Comparison of ENCODE assay signal across 21 cellular contexts in the genomic region with DNA sequence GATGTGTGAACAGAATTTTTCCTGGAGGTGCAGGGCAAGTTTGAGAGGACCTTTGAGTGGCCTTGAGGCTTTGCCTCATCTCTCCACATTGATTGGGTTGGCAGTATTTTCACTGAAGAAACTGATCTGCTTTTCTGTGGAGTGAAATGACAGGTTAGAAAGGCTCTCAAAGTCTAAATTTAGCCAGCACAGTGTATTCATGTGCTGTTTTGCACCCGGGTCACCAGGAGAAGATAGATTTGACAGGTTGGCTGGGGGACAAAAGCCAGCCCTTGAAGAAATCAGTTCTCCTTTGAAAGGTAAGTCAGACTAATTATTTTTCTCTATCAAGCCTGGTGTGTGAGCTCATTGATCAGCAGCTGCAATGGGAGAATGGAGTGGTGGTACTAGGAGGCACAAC.
"Had no signal": no experiment of that assay in that cellular context is flagged by ENCODE, and none has a peak within 500 bp of the region (broad histone marks: within the 10 kb centered on the region; RNA-seq: fewer than 3 reads in every experiment).

No MANE protein-coding gene starts in this region.

- H3K4me1 ChIP-seq: parathyroid adenoma, vagina had no signal

- H3K4me3 ChIP-seq: mucosa of descending colon, sigmoid colon, smooth muscle cell, stomach, suprapubic skin, transverse colon, vagina had no signal

- H3K36me3 ChIP-seq: suprapubic skin, transverse colon, vagina had no signal

- H3K79me2 ChIP-seq: parathyroid adenoma had no signal

- H3K27me3 ChIP-seq: sigmoid colon, stomach, suprapubic skin, transverse colon, vagina had no signal

- H3K9ac ChIP-seq: parathyroid adenoma had no signal

- DNase-seq: activated CD4-positive, alpha-beta T cell treated with anti-CD3 and anti-CD28 coated beads, Interleukin-2, amount 50 U/mL, for 4 hours; activated naive CD4-positive, alpha-beta T cell treated with Interleukin-2 at 50 U/mL for 16 hours; activated naive CD8-positive, alpha-beta T cell treated with anti-CD3 and anti-CD28 coated beads for 36 hours; activated T-cell treated with anti-CD3 and anti-CD28 coated beads, Interleukin-2, amount 50 U/mL, for 48 hours; effector memory CD4-positive, alpha-beta T cell; foreskin melanocyte; glutamatergic neuron; hypothalamus; mucosa of descending colon; nephron progenitor cell; sigmoid colon; stimulated activated CD4-positive, alpha-beta T cell treated with anti-CD3 and anti-CD28 coated beads, Interleukin-15, amount 100 ng/mL, for 24 hours; stomach; T-helper 9 cell; transverse colon had no signal

- H2AFZ ChIP-seq: parathyroid adenoma had no signal

- H3K27ac ChIP-seq: parathyroid adenoma, stomach, suprapubic skin, transverse colon, vagina had no signal

- H3K4me2 ChIP-seq: smooth muscle cell had no signal

- ATAC-seq: mucosa of descending colon; stimulated activated memory B cell treated with anti-CD40 and anti-IgM and Interleukin-4, amounts not matched to agents 10 μg/mL and 1 μg/mL and 100 μg/mL, for 72 hours; WTC11 had no signal

- H3K9me3 ChIP-seq: mucosa of descending colon, sigmoid colon, stomach, suprapubic skin, transverse colon, vagina had no signal
